In the genomic region with DNA sequence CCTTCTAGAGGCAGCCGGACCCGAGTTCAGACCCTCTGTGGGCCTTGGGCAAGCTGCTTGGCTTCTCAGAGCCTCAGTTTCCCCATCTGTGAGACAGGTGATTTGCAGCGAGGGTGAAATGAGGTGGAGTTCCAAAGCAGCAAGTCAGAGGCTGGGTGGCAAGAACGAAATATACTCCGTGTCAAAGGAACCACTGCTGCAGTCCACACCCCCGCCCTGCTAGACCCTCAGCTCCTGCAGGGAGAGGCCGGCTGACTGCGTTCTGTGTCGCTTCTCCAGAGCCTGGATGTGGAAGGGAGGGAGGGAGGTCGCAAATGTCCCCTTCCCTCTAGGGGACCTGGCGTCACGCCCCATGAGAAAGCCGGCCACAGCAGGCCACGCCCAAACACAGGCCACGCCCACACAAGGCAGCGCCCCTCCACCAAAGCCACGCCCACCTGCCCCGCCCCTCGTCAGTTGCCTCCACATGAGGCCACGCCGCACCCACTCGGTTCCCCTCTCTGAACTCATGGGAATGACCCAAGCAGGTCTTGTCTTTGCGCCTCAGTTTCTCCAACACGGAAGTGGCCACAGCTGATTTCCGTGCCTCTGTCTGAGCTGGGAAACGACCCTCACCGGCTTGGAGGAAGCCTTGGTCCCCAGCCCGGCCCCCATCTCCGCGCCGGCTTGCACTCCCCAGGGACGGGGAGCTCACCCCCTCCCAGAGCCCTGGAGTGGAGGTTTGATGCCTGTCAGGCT, we compare ENCODE assay signal across 8 cellular contexts. TPM values are rescaled to one million over a fixed set of nuclear protein-coding genes. Genes with fewer than 3 reads are reported as not detected.
DNase-seq lines count a peak whose midpoint lies in the region; ATAC-seq and TF ChIP-seq lines count a peak whose summit lies in the region.

No MANE protein-coding gene starts in this region.

- H3K9me3 ChIP-seq in H9 (ENCODE audit: control insufficient read depth, low read depth, low read length): peaks cover 6% of the 10 kb centered on the region

- no peak overlapping the region for H4K91ac ChIP-seq in H9 (ENCODE audit: insufficient read length, low read depth, low read length)

- no peak overlapping the region for H2AFZ ChIP-seq in H9 (ENCODE audit: low read length)

- no peak overlapping the region for H3K14ac ChIP-seq in H9 (ENCODE audit: insufficient read depth, low read length)

- CTCF ChIA-PET in activated B cell treated with CpG ODN at 0.5 μM for 24 hours (lab: Charles Lee): interaction anchor here (0.6 kb wide), 1 partner anchor 98 kb away, joined by 3 read pairs; a partner anchor contains a TSS

- H3K9me3 Mint-ChIP-seq in H9: peaks cover 14 to 18% of the 10 kb centered on the region in 2 experiments
- peaks cover 7% of the 10 kb centered on the region for H3K9me3 Mint-ChIP-seq in activated B cell treated with CpG ODN at 0.5 μM for 24 hours

- WGBS in H9 (ENCODE audit: extremely low coverage, insufficient read length, low lambda C conversion rate): no CpG with 5 or more reads among the region's 32 CpGs

- no peak overlapping the region for H2BK5ac ChIP-seq in H9 (ENCODE audit: insufficient read length, low read length)

- no peak overlapping the region for H2AK5ac ChIP-seq in H9 (ENCODE audit: insufficient read length, low read length)

- H3K9ac ChIP-seq in H9 (ENCODE audit: extremely low read depth, insufficient read length, low read length): no peak overlapping the region

- H3K4me3 Mint-ChIP-seq in H9 (peak overlapping the region in 1 of 2 experiments; percentile 72; a peak in 3 of 5 replicates), activated B cell treated with CpG ODN at 0.5 μM for 24 hours (no peak overlapping the region)

- H2BK120ac ChIP-seq in H9 (ENCODE audit: low read depth, low read length, poor library complexity, severe bottlenecking): no peak overlapping the region

- no peak overlapping the region for H2BK15ac ChIP-seq in H9 (ENCODE audit: low read depth, low read length)

- no peak overlapping the region for H2BK20ac ChIP-seq in H9 (ENCODE audit: low read depth, low read length, poor library complexity, severe bottlenecking)

- no peak overlapping the region for H3K4ac ChIP-seq in H9 (ENCODE audit: low read depth, low read length)

- no peak overlapping the region for H4K8ac ChIP-seq in H9 (replicated peaks; ENCODE audit: insufficient read length, low read depth, low read length)

- no peak overlapping the region for H3K27ac ChIP-seq in H9 (ENCODE audit: insufficient read length, low read depth, low read length)

- POLR2A ChIA-PET in activated B cell treated with CpG ODN at 0.5 μM for 24 hours (lab: Charles Lee): interaction anchor here (1.0 kb wide), 1 partner anchor 11 kb away, joined by 4 read pairs; no protein-coding TSS in a partner anchor

- H3K4me1 Mint-ChIP-seq in H9 (peaks cover 0 to 18% of the 10 kb centered on the region in 2 experiments; a peak in 2 of 4 replicates), activated B cell treated with CpG ODN at 0.5 μM for 24 hours (peaks cover 2% of the 10 kb centered on the region)

- H3K23ac ChIP-seq in H9 (ENCODE audit: insufficient read length, low read depth, low read length): no peak overlapping the region

- H3K56ac ChIP-seq in H9 (ENCODE audit: insufficient read length, low read depth, low read length): no peak overlapping the region

- DNase-seq in 8988T (peak; percentile 53), H9 (peak; percentile 87), activated B cell treated with CpG ODN at 0.5 μM for 24 hours (peak; percentile 60), HuH-7.5 (ENCODE audit: low spot score) (no peak), NOMO-1 (lab: John Stamatoyannopoulos, UW; ENCODE audit: unreplicated experiment in 2 of 2) (no peak)
- DNase-seq in stimulated activated CD8-positive, alpha-beta memory T cell treated with anti-CD3 and anti-CD28 coated beads, Interleukin-15, amount 100 ng/mL, for 48 hours (ENCODE audit: low read depth in 2 of 2): peak; percentile 24 to 41

- no peaks in the 10 kb centered on the region for H3K79me1 ChIP-seq in H9 (ENCODE audit: insufficient read depth, low read depth, low read length, poor library complexity, severe bottlenecking)

- no peaks in the 10 kb centered on the region for H3K23me2 ChIP-seq in H9 (ENCODE audit: insufficient read length, low read depth, low read length, poor library complexity, severe bottlenecking)

- H3K27ac Mint-ChIP-seq in H9: no peak overlapping the region
- H3K27ac Mint-ChIP-seq in activated B cell treated with CpG ODN at 0.5 μM for 24 hours: no peak overlapping the region

- TF ChIP-seq CTCF in H9 (conservative IDR thresholded peaks at IDR 0.05) (no peak), activated B cell treated with CpG ODN at 0.5 μM for 24 hours (IDR thresholded peaks at IDR 0.05) (no peak)

- H3K79me2 ChIP-seq in H9 (ENCODE audit: insufficient read depth, low read length): no peaks in the 10 kb centered on the region

- H3T11ph ChIP-seq in H9 (ENCODE audit: low read length): no peak overlapping the region

- no peak overlapping the region for H3K18ac ChIP-seq in H9 (ENCODE audit: insufficient read length, low read depth, low read length)

- no peak overlapping the region for H2BK12ac ChIP-seq in H9 (ENCODE audit: insufficient read length, low read depth, low read length)

- H3K4me2 ChIP-seq in H9 (ENCODE audit: insufficient read depth, insufficient read length, low read length): peak overlapping the region; percentile 19

- ATAC-seq in activated B cell treated with CpG ODN at 0.5 μM for 24 hours (ENCODE audit: low read depth): peak; percentile 77
- ATAC-seq in esophagus mucosa: peak; percentile 55
- no peak for ATAC-seq in GM21825 (IDR thresholded peaks at IDR 0.05; ENCODE audit: unreplicated experiment)

- H3K4me1 ChIP-seq in H9 (ENCODE audit: insufficient read depth, low read length): no peaks in the 10 kb centered on the region; the same call in 1 of the 2 replicates

- H3K27me3 ChIP-seq in H9 (ENCODE audit: insufficient read depth, low read length): no peaks in the 10 kb centered on the region; the same call in 1 of the 2 replicates

- H3K27me3 Mint-ChIP-seq in H9 (ENCODE audit: low read depth) (peaks cover 90% of the 10 kb centered on the region), activated B cell treated with CpG ODN at 0.5 μM for 24 hours (peaks cover 36% of the 10 kb centered on the region)

- intact Hi-C loops in activated B cell treated with CpG ODN at 0.5 μM for 24 hours (cut with micrococcal nuclease): no loop called here

- peaks cover 3 to 12% (median 4%) of the 10 kb centered on the region in 3 experiments; a peak in 4 of 7 replicates for H3K36me3 Mint-ChIP-seq in H9 (ENCODE audit: insufficient read depth in 1 of 3, low read depth in 3 of 3)
- no peaks in the 10 kb centered on the region for H3K36me3 Mint-ChIP-seq in activated B cell treated with CpG ODN at 0.5 μM for 24 hours (ENCODE audit: low read depth)

- no peak overlapping the region for H4K5ac ChIP-seq in H9 (ENCODE audit: insufficient read length, low read depth, low read length)

- no peaks in the 10 kb centered on the region for H4K20me1 ChIP-seq in H9 (ENCODE audit: control insufficient read depth, insufficient read depth, insufficient read length)

RNA-seq across cellular contexts. Expression of a gene that starts 38.3 kb away (rescaled TPM):
- total RNA-seq in H9 (2021) (304 TPM in 2 replicates), activated B cell treated with CpG ODN at 0.5 μM for 24 hours (139 and 143 TPM in 2 replicates), esophagus mucosa (39.5 TPM)

Comparison
In these comparisons a context has a peak if more than half of its experiments do, and no peak if none do; other contexts are left out.
1. DNase-seq: peak in 8988T (single experiment), H9 (single experiment), activated B cell treated with CpG ODN at 0.5 μM for 24 hours (single experiment) and stimulated activated CD8-positive, alpha-beta memory T cell treated with anti-CD3 and anti-CD28 coated beads, Interleukin-15, amount 100 ng/mL, for 48 hours (2 of 2); none in HuH-7.5 (single experiment) and NOMO-1 (0 of 2).